Comparison of ENCODE assay signal across 8 cellular contexts in the genomic region with DNA sequence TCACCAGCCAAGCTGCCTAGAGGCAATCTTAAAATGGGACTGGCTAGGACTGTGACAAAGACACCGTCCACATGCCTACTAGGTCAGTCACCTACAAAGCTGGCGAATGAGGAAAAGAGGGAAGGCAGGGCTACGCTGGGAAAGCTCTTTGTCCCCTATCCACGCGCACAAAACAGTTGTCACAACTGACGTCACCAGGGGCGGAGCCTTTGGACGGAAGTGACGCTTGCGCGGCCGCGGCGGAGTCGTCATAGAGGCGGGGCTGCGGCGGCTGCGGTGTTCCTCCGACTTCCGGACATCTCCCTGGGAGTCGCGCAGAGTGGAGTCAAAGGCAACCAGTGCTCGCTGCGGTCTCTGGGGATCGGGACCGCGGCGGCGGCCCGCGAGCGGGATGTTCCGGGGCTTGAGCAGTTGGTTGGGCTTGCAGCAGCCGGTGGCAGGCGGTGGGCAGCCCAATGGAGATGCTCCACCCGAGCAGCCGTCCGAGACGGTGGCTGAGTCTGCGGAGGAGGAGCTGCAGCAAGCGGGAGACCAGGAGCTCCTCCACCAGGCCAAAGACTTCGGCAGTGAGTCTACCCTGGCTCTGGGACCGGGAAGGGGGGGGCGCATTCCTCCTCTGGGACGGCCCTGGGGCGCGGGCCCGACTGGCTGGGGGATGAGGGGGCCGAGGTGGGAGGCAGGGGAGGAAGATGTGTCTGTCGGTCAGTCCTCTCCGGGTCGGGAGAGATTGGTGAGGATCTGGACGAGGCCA. TPM values are rescaled to one million over a fixed set of nuclear protein-coding genes. Genes with fewer than 3 reads are reported as not detected.
DNase-seq lines count a peak whose midpoint lies in the region; TF ChIP-seq lines count a peak whose summit lies in the region.

Gene SYAP1, plus strand, starts transcription at position 279 of the 751 bp plus-strand sequence. Its CDS starts 113 bp downstream, at position 392.

- no peaks in the 10 kb centered on the region for H3K9me3 ChIP-seq in neuron (ENCODE audit: low read length)
- no peaks in the 10 kb centered on the region for H3K9me3 ChIP-seq in subcutaneous abdominal adipose tissue (ENCODE audit: control insufficient read depth in 5 of 5, low read length in 5 of 5)

- DNase-seq in GF-D8 (lab: John Stamatoyannopoulos, UW) (peak; percentile 72), HEK293T (ENCODE audit: extremely low spot score) (peak; percentile 92), MV-4-11 (lab: John Stamatoyannopoulos, UW) (peak; percentile 86), SK-MEL-5 (ENCODE audit: low read depth, low spot score) (peak; percentile 94), foreskin melanocyte (peak; percentile 86)
- DNase-seq in activated naive CD4-positive, alpha-beta T cell treated with Interleukin-2 at 50 U/mL for 16 hours: peak; percentile 91

- CTCF ChIA-PET in HEK293T (lab: Yijun Ruan, JAX): interaction anchor here (0.8 kb wide), 1 partner anchor 52 kb away, joined by 5 read pairs; no protein-coding TSS in a partner anchor

- H3K4me1 ChIP-seq in neuron (ENCODE audit: insufficient read depth, low read length): peaks cover 6% of the 10 kb centered on the region
- H3K4me1 ChIP-seq in subcutaneous abdominal adipose tissue (ENCODE audit: control insufficient read depth in 5 of 5, insufficient read depth in 5 of 5, low read length in 5 of 5): peaks cover 5 to 21% (median 16%) of the 10 kb centered on the region in 5 donors

- peak within 1 kb of the TSS; percentile 78 for H3K4me3 ChIP-seq in neuron (ENCODE audit: low read length)
- H3K4me3 ChIP-seq in subcutaneous abdominal adipose tissue (ENCODE audit: low read depth in 1 of 5, low read length in 5 of 5): peak within 1 kb of the TSS; percentile 69 to 90 (median 87)

- H3K36me3 ChIP-seq in neuron (ENCODE audit: insufficient read depth, low read length): peaks cover 2% of the 10 kb centered on the region
- no peaks in the 10 kb centered on the region for H3K36me3 ChIP-seq in subcutaneous abdominal adipose tissue (ENCODE audit: control insufficient read depth in 5 of 5, insufficient read depth in 5 of 5, low read length in 5 of 5)

- POLR2A ChIA-PET in HEK293T (lab: Yijun Ruan, JAX): interaction anchor here (0.8 to 4.5 kb wide), 26 partner anchors 8 to 163 kb away, joined by 3 to 23 read pairs (median 4); partner anchors contain the start of genes CTPS2 and TXLNG

- no peaks in the 10 kb centered on the region for H3K27me3 ChIP-seq in neuron (ENCODE audit: insufficient read depth, low read length)
- peaks cover 0 to 3% (median 0%) of the 10 kb centered on the region in 5 donors for H3K27me3 ChIP-seq in subcutaneous abdominal adipose tissue (ENCODE audit: control insufficient read depth in 5 of 5, insufficient read depth in 4 of 5, low read length in 5 of 5)

- peak within 1 kb of the TSS; percentile 7 for H2AFZ ChIP-seq in neuron (ENCODE audit: low read depth, low read length)

- in situ Hi-C loops in SK-MEL-5 (cut with HindIII; ENCODE audit: low pct_unique_long_range_greater_than_20kb, low sequenced_read_pairs): no loop called here

- H3K27ac ChIP-seq in subcutaneous abdominal adipose tissue (ENCODE audit: low read depth, low read length): peak within 1 kb of the TSS; percentile 81

- H3K9ac ChIP-seq in subcutaneous abdominal adipose tissue (ENCODE audit: low read length in 5 of 5): peak within 1 kb of the TSS; percentile 63 to 92 (median 87)

TF ChIP-seq in HEK293T, 16 proteins besides CTCF, POLR2A, EP300 and RAD21:
- TF ChIP-seq FOXA1 (IDR thresholded peaks at IDR 0.05) (no peak), L3MBTL2 (conservative IDR thresholded peaks at IDR 0.05) (peak; percentile 59), LEF1 (IDR thresholded peaks at IDR 0.05; ENCODE audit: borderline replicate concordance) (no peak), SP1 (IDR thresholded peaks at IDR 0.05) (no peak), ELF4 (IDR thresholded peaks at IDR 0.05) (peak; percentile 73; the same call in 1 of the 2 replicates), FOXK2 (IDR thresholded peaks at IDR 0.05) (no peak), ARNT (IDR thresholded peaks at IDR 0.05) (no peak), ZNF384 (IDR thresholded peaks at IDR 0.05) (no peak), SUZ12 (IDR thresholded peaks at IDR 0.05) (no peak), BHLHE40 (IDR thresholded peaks at IDR 0.05; ENCODE audit: borderline replicate concordance) (no peak)
- TF ChIP-seq, protein P1, sequence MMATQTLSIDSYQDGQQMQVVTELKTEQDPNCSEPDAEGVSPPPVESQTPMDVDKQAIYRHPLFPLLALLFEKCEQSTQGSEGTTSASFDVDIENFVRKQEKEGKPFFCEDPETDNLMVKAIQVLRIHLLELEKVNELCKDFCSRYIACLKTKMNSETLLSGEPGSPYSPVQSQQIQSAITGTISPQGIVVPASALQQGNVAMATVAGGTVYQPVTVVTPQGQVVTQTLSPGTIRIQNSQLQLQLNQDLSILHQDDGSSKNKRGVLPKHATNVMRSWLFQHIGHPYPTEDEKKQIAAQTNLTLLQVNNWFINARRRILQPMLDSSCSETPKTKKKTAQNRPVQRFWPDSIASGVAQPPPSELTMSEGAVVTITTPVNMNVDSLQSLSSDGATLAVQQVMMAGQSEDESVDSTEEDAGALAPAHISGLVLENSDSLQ (IDR thresholded peaks at IDR 0.05): 0 out of 2 replicates have a peak, but pooled peaks have one; percentile 43

RNA-seq across cellular contexts. Expression of gene SYAP1, which starts in this region (rescaled TPM):
- 33.7 and 35.0 TPM in 2 replicates for total RNA-seq in SK-MEL-5 (2014; rRNA removed; shearing (Covaris generic))
- 19.2 and 21.7 TPM in 2 replicates for polyA plus RNA-seq in SK-MEL-5 (2015; cell fraction: cytosol; rRNA removed)
- 7.4 and 15.7 TPM in 2 replicates for polyA plus RNA-seq in SK-MEL-5 (2015; cell fraction: nucleus; rRNA removed)

Comparison
In these comparisons a context has a peak if more than half of its experiments do, and no peak if none do; other contexts are left out.
1. Peak in every context shown above with its lines: DNase-seq, H3K4me3 ChIP-seq and H3K27ac ChIP-seq.